18 cellular contexts compared by ENCODE assay signal in genomic region chr2:84160461-84160860, GRCh38.
"Had no signal": no experiment of that assay in that cellular context is flagged by ENCODE, and none has a peak within 500 bp of the region (broad histone marks: within the 10 kb centered on the region; RNA-seq: fewer than 3 reads in every experiment).

No MANE protein-coding gene starts in this region.

- DNase-seq: activated B cell treated with CpG ODN at 0.5 μM for 24 hours; activated CD4-positive, alpha-beta T cell treated with anti-CD3 and anti-CD28 coated beads for 48 hours; activated CD8-positive, alpha-beta memory T cell treated with anti-CD3 and anti-CD28 coated beads, Interleukin-2, amount 50 U/mL, for 48 hours; activated gamma-delta T cell treated with Interleukin-2 at 50 U/mL for 16 hours; activated naive CD8-positive, alpha-beta T cell treated with anti-CD3 and anti-CD28 coated beads, Interleukin-2, amount 10 ng/mL, durations not matched to agents 7 days and 5 days; brain microvascular endothelial cell; cortex of kidney; effector CD8-positive, alpha-beta T cell; esophagus squamous epithelium; hippocampal formation; left ventricle myocardium inferior; mucosa of descending colon; naive thymus-derived CD4-positive, alpha-beta T cell; pancreas; stimulated activated naive CD8-positive, alpha-beta T cell treated with anti-CD3 and anti-CD28 coated beads, Interleukin-15, amount 100 ng/mL, for 72 hours had no signal

- H3K27ac Mint-ChIP-seq: activated B cell treated with CpG ODN at 0.5 μM for 24 hours; activated naive CD8-positive, alpha-beta T cell treated with anti-CD3 and anti-CD28 coated beads, Interleukin-2, amount 10 ng/mL, durations not matched to agents 7 days and 5 days; memory B cell; naive thymus-derived CD4-positive, alpha-beta T cell; stimulated activated naive CD8-positive, alpha-beta T cell treated with anti-CD3 and anti-CD28 coated beads, Interleukin-15, amount 100 ng/mL, for 72 hours; type B pancreatic cell had no signal

- H3K4me1 Mint-ChIP-seq: activated B cell treated with CpG ODN at 0.5 μM for 24 hours; activated naive CD8-positive, alpha-beta T cell treated with anti-CD3 and anti-CD28 coated beads, Interleukin-2, amount 10 ng/mL, durations not matched to agents 7 days and 5 days; central memory CD8-positive, alpha-beta T cell; memory B cell; naive thymus-derived CD4-positive, alpha-beta T cell; stimulated activated naive CD8-positive, alpha-beta T cell treated with anti-CD3 and anti-CD28 coated beads, Interleukin-15, amount 100 ng/mL, for 72 hours had no signal

- H3K9me3 Mint-ChIP-seq: activated naive CD8-positive, alpha-beta T cell treated with anti-CD3 and anti-CD28 coated beads, Interleukin-2, amount 10 ng/mL, durations not matched to agents 7 days and 5 days; central memory CD8-positive, alpha-beta T cell; type B pancreatic cell had no signal

- H3K4me3 Mint-ChIP-seq: activated B cell treated with CpG ODN at 0.5 μM for 24 hours; activated naive CD8-positive, alpha-beta T cell treated with anti-CD3 and anti-CD28 coated beads, Interleukin-2, amount 10 ng/mL, durations not matched to agents 7 days and 5 days; central memory CD8-positive, alpha-beta T cell; memory B cell; naive thymus-derived CD4-positive, alpha-beta T cell; stimulated activated naive CD8-positive, alpha-beta T cell treated with anti-CD3 and anti-CD28 coated beads, Interleukin-15, amount 100 ng/mL, for 72 hours; type B pancreatic cell had no signal

- H3K36me3 Mint-ChIP-seq: activated naive CD8-positive, alpha-beta T cell treated with anti-CD3 and anti-CD28 coated beads, Interleukin-2, amount 10 ng/mL, durations not matched to agents 7 days and 5 days; memory B cell; naive thymus-derived CD4-positive, alpha-beta T cell; type B pancreatic cell had no signal

- H3K27me3 Mint-ChIP-seq: activated B cell treated with CpG ODN at 0.5 μM for 24 hours, memory B cell, type B pancreatic cell had no signal
